ENCODE assay signal across 8 cellular contexts in genomic region chr12:95217377-95218163, GRCh38. TPM values are rescaled to one million over a fixed set of nuclear protein-coding genes. Genes with fewer than 3 reads are reported as not detected.
A peak's percentile ranks its signal among the peaks of the same experiment; 100 is the strongest.
DNase-seq lines count a peak whose midpoint lies in the region; ATAC-seq and TF ChIP-seq lines count a peak whose summit lies in the region.

FGD6 (minus strand) TSS chr12:95217467; CDS start chr12:95217240, 227 bp downstream.
VEZT (plus strand) TSS chr12:95217807; CDS start chr12:95217851, 44 bp downstream.

- peaks cover 39% of the 10 kb centered on the region for H3K4me1 ChIP-seq in muscle layer of colon (ENCODE audit: insufficient read depth, low read length)

- H3K27me3 ChIP-seq in muscle layer of colon (ENCODE audit: control insufficient read depth in 1 of 2, insufficient read depth in 2 of 2, low read length in 2 of 2): no peaks in the 10 kb centered on the region

- H3K9me3 Mint-ChIP-seq in activated T-cell treated with anti-CD3 and anti-CD28 coated beads, Interleukin-2, amount 50 U/mL, for 72 hours: no peaks in the 10 kb centered on the region

- peak within 1 kb of the TSS; percentile 87 to 95 for H3K4me3 Mint-ChIP-seq in activated T-cell treated with anti-CD3 and anti-CD28 coated beads, Interleukin-2, amount 50 U/mL, for 72 hours

- H3K27ac ChIP-seq in muscle layer of colon (ENCODE audit: low read depth, low read length): peak within 1 kb of the TSS; percentile 96

- H3K36me3 ChIP-seq in muscle layer of colon (ENCODE audit: insufficient read depth, low read length): no peaks in the 10 kb centered on the region

- peak within 1 kb of the TSS; percentile 96 for H3K9ac ChIP-seq in muscle layer of colon (ENCODE audit: low read length)

- peaks cover 7% of the 10 kb centered on the region for H3K27me3 Mint-ChIP-seq in activated T-cell treated with anti-CD3 and anti-CD28 coated beads, Interleukin-2, amount 50 U/mL, for 72 hours (ENCODE audit: low read depth)

- H3K9me3 ChIP-seq in muscle layer of colon (ENCODE audit: low read length): no peaks in the 10 kb centered on the region

- peak within 1 kb of the TSS; percentile 85 for H3K27ac Mint-ChIP-seq in activated T-cell treated with anti-CD3 and anti-CD28 coated beads, Interleukin-2, amount 50 U/mL, for 72 hours

- H3K4me3 ChIP-seq in muscle layer of colon (ENCODE audit: low read depth in 1 of 2, low read length in 2 of 2): peak within 1 kb of the TSS; percentile 97

- ATAC-seq in GM21723 (IDR thresholded peaks at IDR 0.05; ENCODE audit: unreplicated experiment): peak; percentile 93
- ATAC-seq in activated T-cell treated with anti-CD3 and anti-CD28 coated beads, Interleukin-2, amount 50 U/mL, for 72 hours (replicated peaks in 1 of 2): peak; percentile 91 to 93
- peak; percentile 98 for ATAC-seq in esophagus mucosa

- peaks cover 46% of the 10 kb centered on the region for H3K4me1 Mint-ChIP-seq in activated T-cell treated with anti-CD3 and anti-CD28 coated beads, Interleukin-2, amount 50 U/mL, for 72 hours (ENCODE audit: low read depth)

- DNase-seq in DMS79 treated with DMSO at 0.1 percent for 48 hours (lab: John Stamatoyannopoulos, UW): peak; percentile 99
- DNase-seq in KG1 (lab: John Stamatoyannopoulos, UW): peak; percentile 90
- DNase-seq in activated T-cell treated with anti-CD3 and anti-CD28 coated beads, Interleukin-2, amount 50 U/mL, for 72 hours: peak; percentile 96 to 98
- DNase-seq in stimulated activated CD8-positive, alpha-beta memory T cell treated with anti-CD3 and anti-CD28 coated beads, Interleukin-7, amount 100 ng/mL, for 24 hours (ENCODE audit: low read depth): peak; percentile 90

- peaks cover 2 to 4% of the 10 kb centered on the region in 2 donors for H3K36me3 Mint-ChIP-seq in activated T-cell treated with anti-CD3 and anti-CD28 coated beads, Interleukin-2, amount 50 U/mL, for 72 hours (ENCODE audit: insufficient read depth in 2 of 2)

TF ChIP-seq in PFSK-1, 5 proteins besides CTCF, POLR2A, EP300 and RAD21:
- TF ChIP-seq FOXP2 (optimal IDR thresholded peaks at IDR 0.05; ENCODE audit: borderline replicate concordance, extremely low read depth, extremely low read length, insufficient read depth) (peak; percentile 76), POLR2AphosphoS5 (IDR thresholded peaks at IDR 0.05; ENCODE audit: low read depth, low read length) (peak; percentile 69; the same call in 1 of the 2 replicates), TAF1 (IDR thresholded peaks at IDR 0.05; ENCODE audit: borderline replicate concordance, insufficient read depth, low read length) (peak; percentile 78; the same call in 1 of the 2 replicates), REST (IDR thresholded peaks at IDR 0.05; ENCODE audit: insufficient read depth in 1 of 2, low read depth in 2 of 2, low read length in 2 of 2) (peak in 1 of 2 experiments; percentile 47; a peak in 2 of 4 replicates), SIN3A (IDR thresholded peaks at IDR 0.05; ENCODE audit: borderline replicate concordance, insufficient read depth, low read length) (peak; percentile 54; the same call in 1 of the 2 replicates)

RNA-seq across cellular contexts. Expression of gene FGD6, which starts in this region (rescaled TPM):
- polyA plus RNA-seq in PFSK-1 (2012; ENCODE audit: insufficient read length, low read depth): 0.68 TPM
- total RNA-seq in activated T-cell treated with anti-CD3 and anti-CD28 coated beads, Interleukin-2, amount 50 U/mL, for 72 hours: 1 to 10 TPM; 1.2 to 2.0 TPM
- 10.8 TPM for total RNA-seq in esophagus mucosa

RNA-seq across cellular contexts. Expression of gene VEZT, which starts in this region (rescaled TPM):
- polyA plus RNA-seq in PFSK-1 (2012; ENCODE audit: insufficient read length, low read depth): 12.9 TPM
- total RNA-seq in activated T-cell treated with anti-CD3 and anti-CD28 coated beads, Interleukin-2, amount 50 U/mL, for 72 hours: 10 to 100 TPM; 49.0 to 61.5 TPM
- total RNA-seq in esophagus mucosa: 49.9 TPM

Comparison
In these comparisons a context has a peak if more than half of its experiments do, and no peak if none do; other contexts are left out.
1. Peak in every context shown above with its lines: DNase-seq, ATAC-seq, H3K4me3 ChIP-seq and H3K27ac ChIP-seq.